Comparison of ENCODE assay signal across 1 cellular context in genomic region chr2:27890146-27891062, GRCh38.
A peak's percentile ranks its signal among the peaks of the same experiment; 100 is the strongest.
TF ChIP-seq lines count a peak whose summit lies in the region.

TSS of gene BABAM2 (plus strand) at chr2:27890729. CDS start at chr2:27894557, 3,828 bp downstream.
TSS of gene RBKS (minus strand) at chr2:27890387. CDS start at chr2:27890345, 42 bp downstream.

TF ChIP-seq in HepG2, 621 proteins besides CTCF, POLR2A, EP300 and RAD21 (continued from another document and continues in another):
- TF ChIP-seq, protein P1, sequence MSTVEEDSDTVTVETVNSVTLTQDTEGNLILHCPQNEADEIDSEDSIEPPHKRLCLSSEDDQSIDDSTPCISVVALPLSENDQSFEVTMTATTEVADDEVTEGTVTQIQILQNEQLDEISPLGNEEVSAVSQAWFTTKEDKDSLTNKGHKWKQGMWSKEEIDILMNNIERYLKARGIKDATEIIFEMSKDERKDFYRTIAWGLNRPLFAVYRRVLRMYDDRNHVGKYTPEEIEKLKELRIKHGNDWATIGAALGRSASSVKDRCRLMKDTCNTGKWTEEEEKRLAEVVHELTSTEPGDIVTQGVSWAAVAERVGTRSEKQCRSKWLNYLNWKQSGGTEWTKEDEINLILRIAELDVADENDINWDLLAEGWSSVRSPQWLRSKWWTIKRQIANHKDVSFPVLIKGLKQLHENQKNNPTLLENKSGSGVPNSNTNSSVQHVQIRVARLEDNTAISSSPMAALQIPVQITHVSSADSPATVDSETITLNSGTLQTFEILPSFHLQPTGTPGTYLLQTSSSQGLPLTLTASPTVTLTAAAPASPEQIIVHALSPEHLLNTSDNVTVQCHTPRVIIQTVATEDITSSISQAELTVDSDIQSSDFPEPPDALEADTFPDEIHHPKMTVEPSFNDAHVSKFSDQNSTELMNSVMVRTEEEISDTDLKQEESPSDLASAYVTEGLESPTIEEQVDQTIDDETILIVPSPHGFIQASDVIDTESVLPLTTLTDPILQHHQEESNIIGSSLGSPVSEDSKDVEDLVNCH (CRISPR knock-in tag; IDR thresholded peaks at IDR 0.05), result no peak
- TF ChIP-seq ZC3H13 (CRISPR knock-in tag; IDR thresholded peaks at IDR 0.05), result peak; percentile 87; the same call in 1 of the 2 replicates
- no peak; the same call in 1 of the 2 replicates for TF ChIP-seq ZNF839 (CRISPR knock-in tag; IDR thresholded peaks at IDR 0.05; ENCODE audit: borderline replicate concordance)
- TF ChIP-seq ZFP1 (CRISPR knock-in tag; IDR thresholded peaks at IDR 0.05), result peak; percentile 71
- TF ChIP-seq HOXA5 (CRISPR knock-in tag; IDR thresholded peaks at IDR 0.05), result peak; percentile 76; the same call in 1 of the 2 replicates
- 0 out of 2 replicates have a peak, but pooled peaks have one; percentile 82 for TF ChIP-seq HIVEP1 (CRISPR knock-in tag; IDR thresholded peaks at IDR 0.05)
- TF ChIP-seq, protein P2, sequence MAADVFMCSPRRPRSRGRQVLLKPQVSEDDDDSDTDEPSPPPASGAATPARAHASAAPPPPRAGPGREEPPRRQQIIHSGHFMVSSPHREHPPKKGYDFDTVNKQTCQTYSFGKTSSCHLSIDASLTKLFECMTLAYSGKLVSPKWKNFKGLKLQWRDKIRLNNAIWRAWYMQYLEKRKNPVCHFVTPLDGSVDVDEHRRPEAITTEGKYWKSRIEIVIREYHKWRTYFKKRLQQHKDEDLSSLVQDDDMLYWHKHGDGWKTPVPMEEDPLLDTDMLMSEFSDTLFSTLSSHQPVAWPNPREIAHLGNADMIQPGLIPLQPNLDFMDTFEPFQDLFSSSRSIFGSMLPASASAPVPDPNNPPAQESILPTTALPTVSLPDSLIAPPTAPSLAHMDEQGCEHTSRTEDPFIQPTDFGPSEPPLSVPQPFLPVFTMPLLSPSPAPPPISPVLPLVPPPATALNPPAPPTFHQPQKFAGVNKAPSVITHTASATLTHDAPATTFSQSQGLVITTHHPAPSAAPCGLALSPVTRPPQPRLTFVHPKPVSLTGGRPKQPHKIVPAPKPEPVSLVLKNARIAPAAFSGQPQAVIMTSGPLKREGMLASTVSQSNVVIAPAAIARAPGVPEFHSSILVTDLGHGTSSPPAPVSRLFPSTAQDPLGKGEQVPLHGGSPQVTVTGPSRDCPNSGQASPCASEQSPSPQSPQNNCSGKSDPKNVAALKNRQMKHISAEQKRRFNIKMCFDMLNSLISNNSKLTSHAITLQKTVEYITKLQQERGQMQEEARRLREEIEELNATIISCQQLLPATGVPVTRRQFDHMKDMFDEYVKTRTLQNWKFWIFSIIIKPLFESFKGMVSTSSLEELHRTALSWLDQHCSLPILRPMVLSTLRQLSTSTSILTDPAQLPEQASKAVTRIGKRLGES (CRISPR knock-in tag; IDR thresholded peaks at IDR 0.05; ENCODE audit: borderline replicate concordance), result no peak
- TF ChIP-seq NR2F1 (CRISPR knock-in tag; IDR thresholded peaks at IDR 0.05), result peak; percentile 99 to 100
- no peak for TF ChIP-seq ZNF460 (CRISPR knock-in tag; IDR thresholded peaks at IDR 0.05; ENCODE audit: borderline replicate concordance)
- TF ChIP-seq KLF11 (CRISPR knock-in tag; IDR thresholded peaks at IDR 0.05), result peak; percentile 42; the same call in 1 of the 2 replicates
- no peak; the same call in none of the 2 replicates for TF ChIP-seq DRAP1 (CRISPR knock-in tag; IDR thresholded peaks at IDR 0.05)
- no peak for TF ChIP-seq ZFAT (CRISPR knock-in tag; conservative IDR thresholded peaks at IDR 0.05)
- peak; percentile 48; the same call in 1 of the 2 replicates for TF ChIP-seq ZNF670 (CRISPR knock-in tag; IDR thresholded peaks at IDR 0.05; ENCODE audit: borderline replicate concordance)
- no peak for TF ChIP-seq XBP1 (CRISPR knock-in tag; IDR thresholded peaks at IDR 0.05)
- no peak for TF ChIP-seq SMARCC2 (IDR thresholded peaks at IDR 0.05)
- TF ChIP-seq ERF (CRISPR knock-in tag; IDR thresholded peaks at IDR 0.05), result peak; percentile 88
- no peak for TF ChIP-seq MAF1 (CRISPR knock-in tag; IDR thresholded peaks at IDR 0.05; ENCODE audit: borderline replicate concordance)
- TF ChIP-seq, protein P3, sequence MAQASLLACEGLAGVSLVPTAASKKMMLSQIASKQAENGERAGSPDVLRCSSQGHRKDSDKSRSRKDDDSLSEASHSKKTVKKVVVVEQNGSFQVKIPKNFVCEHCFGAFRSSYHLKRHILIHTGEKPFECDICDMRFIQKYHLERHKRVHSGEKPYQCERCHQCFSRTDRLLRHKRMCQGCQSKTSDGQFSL (CRISPR knock-in tag; IDR thresholded peaks at IDR 0.05), result no peak; the same call in 1 of the 2 replicates
- no peak for TF ChIP-seq TOE1 (CRISPR knock-in tag; IDR thresholded peaks at IDR 0.05)
- peak; percentile 72 for TF ChIP-seq RBM39 (IDR thresholded peaks at IDR 0.05; ENCODE audit: low read depth, low read length, poor library complexity, severe bottlenecking)
- TF ChIP-seq, protein P4, sequence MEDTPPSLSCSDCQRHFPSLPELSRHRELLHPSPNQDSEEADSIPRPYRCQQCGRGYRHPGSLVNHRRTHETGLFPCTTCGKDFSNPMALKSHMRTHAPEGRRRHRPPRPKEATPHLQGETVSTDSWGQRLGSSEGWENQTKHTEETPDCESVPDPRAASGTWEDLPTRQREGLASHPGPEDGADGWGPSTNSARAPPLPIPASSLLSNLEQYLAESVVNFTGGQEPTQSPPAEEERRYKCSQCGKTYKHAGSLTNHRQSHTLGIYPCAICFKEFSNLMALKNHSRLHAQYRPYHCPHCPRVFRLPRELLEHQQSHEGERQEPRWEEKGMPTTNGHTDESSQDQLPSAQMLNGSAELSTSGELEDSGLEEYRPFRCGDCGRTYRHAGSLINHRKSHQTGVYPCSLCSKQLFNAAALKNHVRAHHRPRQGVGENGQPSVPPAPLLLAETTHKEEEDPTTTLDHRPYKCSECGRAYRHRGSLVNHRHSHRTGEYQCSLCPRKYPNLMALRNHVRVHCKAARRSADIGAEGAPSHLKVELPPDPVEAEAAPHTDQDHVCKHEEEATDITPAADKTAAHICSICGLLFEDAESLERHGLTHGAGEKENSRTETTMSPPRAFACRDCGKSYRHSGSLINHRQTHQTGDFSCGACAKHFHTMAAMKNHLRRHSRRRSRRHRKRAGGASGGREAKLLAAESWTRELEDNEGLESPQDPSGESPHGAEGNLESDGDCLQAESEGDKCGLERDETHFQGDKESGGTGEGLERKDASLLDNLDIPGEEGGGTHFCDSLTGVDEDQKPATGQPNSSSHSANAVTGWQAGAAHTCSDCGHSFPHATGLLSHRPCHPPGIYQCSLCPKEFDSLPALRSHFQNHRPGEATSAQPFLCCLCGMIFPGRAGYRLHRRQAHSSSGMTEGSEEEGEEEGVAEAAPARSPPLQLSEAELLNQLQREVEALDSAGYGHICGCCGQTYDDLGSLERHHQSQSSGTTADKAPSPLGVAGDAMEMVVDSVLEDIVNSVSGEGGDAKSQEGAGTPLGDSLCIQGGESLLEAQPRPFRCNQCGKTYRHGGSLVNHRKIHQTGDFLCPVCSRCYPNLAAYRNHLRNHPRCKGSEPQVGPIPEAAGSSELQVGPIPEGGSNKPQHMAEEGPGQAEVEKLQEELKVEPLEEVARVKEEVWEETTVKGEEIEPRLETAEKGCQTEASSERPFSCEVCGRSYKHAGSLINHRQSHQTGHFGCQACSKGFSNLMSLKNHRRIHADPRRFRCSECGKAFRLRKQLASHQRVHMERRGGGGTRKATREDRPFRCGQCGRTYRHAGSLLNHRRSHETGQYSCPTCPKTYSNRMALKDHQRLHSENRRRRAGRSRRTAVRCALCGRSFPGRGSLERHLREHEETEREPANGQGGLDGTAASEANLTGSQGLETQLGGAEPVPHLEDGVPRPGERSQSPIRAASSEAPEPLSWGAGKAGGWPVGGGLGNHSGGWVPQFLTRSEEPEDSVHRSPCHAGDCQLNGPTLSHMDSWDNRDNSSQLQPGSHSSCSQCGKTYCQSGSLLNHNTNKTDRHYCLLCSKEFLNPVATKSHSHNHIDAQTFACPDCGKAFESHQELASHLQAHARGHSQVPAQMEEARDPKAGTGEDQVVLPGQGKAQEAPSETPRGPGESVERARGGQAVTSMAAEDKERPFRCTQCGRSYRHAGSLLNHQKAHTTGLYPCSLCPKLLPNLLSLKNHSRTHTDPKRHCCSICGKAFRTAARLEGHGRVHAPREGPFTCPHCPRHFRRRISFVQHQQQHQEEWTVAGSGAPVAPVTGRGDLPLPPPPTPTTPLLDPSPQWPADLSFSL (CRISPR knock-in tag; IDR thresholded peaks at IDR 0.05), result no peak
- TF ChIP-seq JDP2 (CRISPR knock-in tag; IDR thresholded peaks at IDR 0.05; ENCODE audit: borderline replicate concordance), result no peak; the same call in 1 of the 2 replicates
- no peak for TF ChIP-seq BCLAF1 (IDR thresholded peaks at IDR 0.05)
- peak; percentile 92 for TF ChIP-seq HNRNPLL (IDR thresholded peaks at IDR 0.05; ENCODE audit: low read depth, low read length, poor library complexity, severe bottlenecking)
- TF ChIP-seq SP4 (CRISPR knock-in tag; IDR thresholded peaks at IDR 0.05), result peak; percentile 97
- TF ChIP-seq ZNF576 (CRISPR knock-in tag; IDR thresholded peaks at IDR 0.05), result no peak
- TF ChIP-seq TIGD3 (CRISPR knock-in tag; IDR thresholded peaks at IDR 0.05; ENCODE audit: borderline replicate concordance), result peak; percentile 79
- no peak for TF ChIP-seq ZNF513 (CRISPR knock-in tag; conservative IDR thresholded peaks at IDR 0.05)
- TF ChIP-seq, protein P5, sequence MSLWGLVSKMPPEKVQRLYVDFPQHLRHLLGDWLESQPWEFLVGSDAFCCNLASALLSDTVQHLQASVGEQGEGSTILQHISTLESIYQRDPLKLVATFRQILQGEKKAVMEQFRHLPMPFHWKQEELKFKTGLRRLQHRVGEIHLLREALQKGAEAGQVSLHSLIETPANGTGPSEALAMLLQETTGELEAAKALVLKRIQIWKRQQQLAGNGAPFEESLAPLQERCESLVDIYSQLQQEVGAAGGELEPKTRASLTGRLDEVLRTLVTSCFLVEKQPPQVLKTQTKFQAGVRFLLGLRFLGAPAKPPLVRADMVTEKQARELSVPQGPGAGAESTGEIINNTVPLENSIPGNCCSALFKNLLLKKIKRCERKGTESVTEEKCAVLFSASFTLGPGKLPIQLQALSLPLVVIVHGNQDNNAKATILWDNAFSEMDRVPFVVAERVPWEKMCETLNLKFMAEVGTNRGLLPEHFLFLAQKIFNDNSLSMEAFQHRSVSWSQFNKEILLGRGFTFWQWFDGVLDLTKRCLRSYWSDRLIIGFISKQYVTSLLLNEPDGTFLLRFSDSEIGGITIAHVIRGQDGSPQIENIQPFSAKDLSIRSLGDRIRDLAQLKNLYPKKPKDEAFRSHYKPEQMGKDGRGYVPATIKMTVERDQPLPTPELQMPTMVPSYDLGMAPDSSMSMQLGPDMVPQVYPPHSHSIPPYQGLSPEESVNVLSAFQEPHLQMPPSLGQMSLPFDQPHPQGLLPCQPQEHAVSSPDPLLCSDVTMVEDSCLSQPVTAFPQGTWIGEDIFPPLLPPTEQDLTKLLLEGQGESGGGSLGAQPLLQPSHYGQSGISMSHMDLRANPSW (CRISPR knock-in tag; IDR thresholded peaks at IDR 0.05; ENCODE audit: borderline replicate concordance), result 0 out of 2 replicates have a peak, but pooled peaks have one; percentile 60
- 0 out of 2 replicates have a peak, but pooled peaks have one; percentile 10 for TF ChIP-seq ZNF337 (CRISPR knock-in tag; IDR thresholded peaks at IDR 0.05; ENCODE audit: borderline replicate concordance, low read depth)
